In genomic region chr5:128284236-128284635, GRCh38 we compare ENCODE assay signal across 19 cellular contexts.
"Had no signal": no experiment of that assay in that cellular context is flagged by ENCODE, and none has a peak within 500 bp of the region (broad histone marks: within the 10 kb centered on the region; RNA-seq: fewer than 3 reads in every experiment).

No MANE protein-coding gene starts in this region.

- DNase-seq: activated CD4-positive, alpha-beta memory T cell treated with anti-CD3 and anti-CD28 coated beads for 36 hours; activated CD8-positive, alpha-beta memory T cell treated with anti-CD3 and anti-CD28 coated beads, Interleukin-2, amount 10 ng/mL, durations not matched to agents 7 days and 5 days; activated naive CD4-positive, alpha-beta T cell treated with anti-CD3 and anti-CD28 coated beads, Interleukin-2, amount 50 U/mL, for 16 hours; activated T-cell treated with anti-CD3 and anti-CD28 coated beads, Interleukin-2, amount 50 U/mL, for 24 hours; central memory CD4-positive, alpha-beta T cell; colonic mucosa; gastrocnemius medialis; heart right ventricle; naive B cell; ovary; spleen; stimulated activated CD4-positive, alpha-beta T cell treated with anti-CD3 and anti-CD28 coated beads, Interleukin-1b, Interleukin-23, amount 100 ng/mL, for 48 hours; stomach; T-cell; T-helper 9 cell; testis; upper lobe of right lung had no signal

- H3K27me3 Mint-ChIP-seq: activated CD4-positive, alpha-beta memory T cell treated with anti-CD3 and anti-CD28 coated beads for 36 hours; activated CD8-positive, alpha-beta memory T cell treated with anti-CD3 and anti-CD28 coated beads, Interleukin-2, amount 10 ng/mL, durations not matched to agents 7 days and 5 days; activated T-cell treated with anti-CD3 and anti-CD28 coated beads, Interleukin-2, amount 50 U/mL, for 24 hours; naive B cell had no signal

- H3K4me1 Mint-ChIP-seq: activated CD8-positive, alpha-beta memory T cell treated with anti-CD3 and anti-CD28 coated beads, Interleukin-2, amount 10 ng/mL, durations not matched to agents 7 days and 5 days; naive B cell; T-cell had no signal

- ATAC-seq: activated CD8-positive, alpha-beta memory T cell treated with anti-CD3 and anti-CD28 coated beads, Interleukin-2, amount 10 ng/mL, durations not matched to agents 7 days and 5 days; gastrocnemius medialis; heart right ventricle; sciatic nerve; T-cell; upper lobe of right lung had no signal

- H3K27ac Mint-ChIP-seq: activated CD4-positive, alpha-beta memory T cell treated with anti-CD3 and anti-CD28 coated beads for 36 hours; activated CD8-positive, alpha-beta memory T cell treated with anti-CD3 and anti-CD28 coated beads, Interleukin-2, amount 10 ng/mL, durations not matched to agents 7 days and 5 days; activated T-cell treated with anti-CD3 and anti-CD28 coated beads, Interleukin-2, amount 50 U/mL, for 24 hours; T-cell had no signal

- H3K4me1 ChIP-seq: colonic mucosa, gastrocnemius medialis, heart right ventricle, spleen, stomach, testis, upper lobe of right lung had no signal

- H3K9me3 Mint-ChIP-seq: activated CD4-positive, alpha-beta memory T cell treated with anti-CD3 and anti-CD28 coated beads for 36 hours; activated T-cell treated with anti-CD3 and anti-CD28 coated beads, Interleukin-2, amount 50 U/mL, for 24 hours; naive B cell; T-cell had no signal

- H3K4me3 ChIP-seq: colonic mucosa, gastrocnemius medialis, heart right ventricle, ovary, spleen, stomach, testis, upper lobe of right lung had no signal

- H3K27ac ChIP-seq: colonic mucosa, gastrocnemius medialis, heart right ventricle, ovary, spleen, stomach, testis, upper lobe of right lung, VCaP had no signal

- H3K27me3 ChIP-seq: colonic mucosa, gastrocnemius medialis, heart right ventricle, ovary, spleen, stomach, testis, upper lobe of right lung had no signal

- H3K4me3 Mint-ChIP-seq: activated CD4-positive, alpha-beta memory T cell treated with anti-CD3 and anti-CD28 coated beads for 36 hours; activated CD8-positive, alpha-beta memory T cell treated with anti-CD3 and anti-CD28 coated beads, Interleukin-2, amount 10 ng/mL, durations not matched to agents 7 days and 5 days; activated T-cell treated with anti-CD3 and anti-CD28 coated beads, Interleukin-2, amount 50 U/mL, for 24 hours; naive B cell; T-cell had no signal

- H3K36me3 Mint-ChIP-seq: activated CD4-positive, alpha-beta memory T cell treated with anti-CD3 and anti-CD28 coated beads for 36 hours; activated CD8-positive, alpha-beta memory T cell treated with anti-CD3 and anti-CD28 coated beads, Interleukin-2, amount 10 ng/mL, durations not matched to agents 7 days and 5 days; naive B cell; T-cell had no signal

- H3K36me3 ChIP-seq: colonic mucosa, gastrocnemius medialis, ovary, spleen, upper lobe of right lung had no signal

- H3K9me3 ChIP-seq: colonic mucosa, gastrocnemius medialis, heart right ventricle, ovary, spleen, stomach, testis, upper lobe of right lung had no signal
